Comparison of ENCODE assay signal across 12 cellular contexts in genomic region chr3:75659108-75659433, GRCh38. TPM values are rescaled to one million over a fixed set of nuclear protein-coding genes. Genes with fewer than 3 reads are reported as not detected.
DNase-seq lines count a peak whose midpoint lies in the region; ATAC-seq, FAIRE-seq and TF ChIP-seq lines count a peak whose summit lies in the region.
"Not testable (repeated sequence)": the region's sequence is repeated elsewhere in the genome, so short reads cannot be mapped to it uniquely, and the experiment has no call there.
"Had no signal": no experiment of that assay in that cellular context is flagged by ENCODE, and none has a peak within 500 bp of the region (broad histone marks: within the 10 kb centered on the region; RNA-seq: fewer than 3 reads in every experiment).

No MANE protein-coding gene starts in this region.

- H3K27ac ChIP-seq in A549; H9 (ENCODE audit: insufficient read length, low read depth, low read length); neural cell (ENCODE audit: low read length); skin epidermis: not testable (repeated sequence)
- H3K27ac ChIP-seq in body of pancreas, result peak overlapping the region in 3 of 4 donors; percentile 57 to 79 (median 57)

- H2BK120ac ChIP-seq in H9 (ENCODE audit: low read depth, low read length, poor library complexity, severe bottlenecking), result not testable (repeated sequence)

- TF ChIP-seq CTCF in A549 (IDR thresholded peaks at IDR 0.05); H9 (conservative IDR thresholded peaks at IDR 0.05); body of pancreas (IDR thresholded peaks at IDR 0.05); epithelial cell of proximal tubule (conservative IDR thresholded peaks at IDR 0.05; ENCODE audit: low read depth, low read length); neural cell (IDR thresholded peaks at IDR 0.05; ENCODE audit: poor library complexity, severe bottlenecking): not testable (repeated sequence)

- ATAC-seq in A549, body of pancreas: not testable (repeated sequence)

- TF ChIP-seq EP300 in A549 (IDR thresholded peaks at IDR 0.05); neural cell (conservative IDR thresholded peaks at IDR 0.05; ENCODE audit: poor library complexity, severe bottlenecking): not testable (repeated sequence)

- not testable (repeated sequence) for H3K14ac ChIP-seq in H9 (ENCODE audit: insufficient read depth, low read length)

- not testable (repeated sequence) for FAIRE-seq in A549 (lab: Jason Lieb, UNC)
- FAIRE-seq in RCC 7860 (lab: Jason Lieb, UNC), result peak; percentile 48

- not testable (repeated sequence) for H3K9me3 Mint-ChIP-seq in H9

- H3K4me3 ChIP-seq in A549 (peak overlapping the region; percentile 43), body of pancreas (peak overlapping the region; percentile 56 to 57), epithelial cell of proximal tubule (ENCODE audit: low read depth, low read length) (peak overlapping the region; percentile 63), neural cell (ENCODE audit: low read length) (peak overlapping the region; percentile 57), skin epidermis (peak overlapping the region in 4 of 7 experiments; percentile 2 to 29 (median 22))

- TF ChIP-seq RAD21 in A549 (conservative IDR thresholded peaks at IDR 0.05 in 1 of 2, IDR thresholded peaks at IDR 0.05 in 1 of 2); neural cell (conservative IDR thresholded peaks at IDR 0.05): not testable (repeated sequence)

- H3K79me2 ChIP-seq in H9 (ENCODE audit: insufficient read depth, low read length); neural cell (replicated peaks; ENCODE audit: insufficient read depth, low read length): not testable (repeated sequence)

- intact Hi-C loops in body of pancreas (cut with DNase I), result not testable (repeated sequence)

- not testable (repeated sequence) for H3F3A ChIP-seq in neural cell (ENCODE audit: insufficient read depth, low read length, poor library complexity, severe bottlenecking)

- not testable (repeated sequence) for H3K27me3 ChIP-seq in H9 (ENCODE audit: insufficient read depth, low read length); body of pancreas
- H3K27me3 ChIP-seq in neural cell (ENCODE audit: insufficient read depth, low read depth, low read length), result peaks cover 58% of the 10 kb centered on the region

- H3K4ac ChIP-seq in H9 (ENCODE audit: low read depth, low read length), result not testable (repeated sequence)

- not testable (repeated sequence) for H3K9me3 ChIP-seq in A549; H9 (ENCODE audit: control insufficient read depth, low read depth, low read length); body of pancreas; neural cell (ENCODE audit: low read length)

- H3T11ph ChIP-seq in H9 (ENCODE audit: low read length), result not testable (repeated sequence)

- not testable (repeated sequence) for TF ChIP-seq POLR2A in A549 (IDR thresholded peaks at IDR 0.05; ENCODE audit: low read length); body of pancreas (IDR thresholded peaks at IDR 0.05)

- not testable (repeated sequence) for H4K5ac ChIP-seq in H9 (ENCODE audit: insufficient read length, low read depth, low read length)

- peak overlapping the region; percentile 80 to 90 for H3K4me3 Mint-ChIP-seq in H9

- not testable (repeated sequence) for H3K79me1 ChIP-seq in H9 (ENCODE audit: insufficient read depth, low read depth, low read length, poor library complexity, severe bottlenecking)

- not testable (repeated sequence) for H3K27ac Mint-ChIP-seq in H9

- H2BK5ac ChIP-seq in H9 (ENCODE audit: insufficient read length, low read length), result not testable (repeated sequence)

- CTCF ChIA-PET in A549 (lab: Yijun Ruan, JAX), result not testable (repeated sequence)

- not testable (repeated sequence) for H3K9me2 ChIP-seq in neural cell (ENCODE audit: insufficient read depth, low read length)

- not testable (repeated sequence) for H4K20me1 ChIP-seq in H9 (ENCODE audit: control insufficient read depth, insufficient read depth, insufficient read length); neural cell (ENCODE audit: insufficient read depth)

- H3K23me2 ChIP-seq in H9 (ENCODE audit: insufficient read length, low read depth, low read length, poor library complexity, severe bottlenecking), result not testable (repeated sequence)

- H3K9ac ChIP-seq in H9 (ENCODE audit: extremely low read depth, insufficient read length, low read length); neural cell (ENCODE audit: low read length): not testable (repeated sequence)

- H3K23ac ChIP-seq in H9 (ENCODE audit: insufficient read length, low read depth, low read length), result not testable (repeated sequence)

- H4K8ac ChIP-seq in H9 (replicated peaks; ENCODE audit: insufficient read length, low read depth, low read length), result not testable (repeated sequence)

- H2BK20ac ChIP-seq in H9 (ENCODE audit: low read depth, low read length, poor library complexity, severe bottlenecking), result not testable (repeated sequence)

- H4K91ac ChIP-seq in H9 (ENCODE audit: insufficient read length, low read depth, low read length), result not testable (repeated sequence)

- H3K4me1 Mint-ChIP-seq in H9, result not testable (repeated sequence)

- DNase-seq in A549 (ENCODE audit: low read depth in 1 of 2, low spot score in 1 of 2); H9; RCC 7860 (ENCODE audit: low spot score); body of pancreas; epithelial cell of proximal tubule (ENCODE audit: low read depth): not testable (repeated sequence)
- peak; percentile 11 for DNase-seq in iPS-NIHi11 (ENCODE audit: low spot score)

- POLR2A ChIA-PET in A549 (lab: Yijun Ruan, JAX), result not testable (repeated sequence)

- H2AK5ac ChIP-seq in H9 (ENCODE audit: insufficient read length, low read length), result not testable (repeated sequence)

- not testable (repeated sequence) for H3K36me3 ChIP-seq in body of pancreas (replicated peaks in 1 of 2; ENCODE audit: insufficient read depth in 1 of 2, low read depth in 2 of 2); neural cell (ENCODE audit: insufficient read depth, low read length)

- H3K4me1 ChIP-seq in A549; H9 (ENCODE audit: insufficient read depth, low read length); body of pancreas: not testable (repeated sequence)

- not testable (repeated sequence) for H2AFZ ChIP-seq in H9 (ENCODE audit: low read length); neural cell (ENCODE audit: low read depth, low read length)

- not testable (repeated sequence) for H2BK15ac ChIP-seq in H9 (ENCODE audit: low read depth, low read length)

- not testable (repeated sequence) for H3K36me3 Mint-ChIP-seq in H9 (ENCODE audit: insufficient read depth in 1 of 3, low read depth in 3 of 3)

- H3K27me3 Mint-ChIP-seq in H9 (ENCODE audit: low read depth), result peaks cover 74% of the 10 kb centered on the region

- H3K56ac ChIP-seq in H9 (ENCODE audit: insufficient read length, low read depth, low read length), result not testable (repeated sequence)

- not testable (repeated sequence) for H2BK12ac ChIP-seq in H9 (ENCODE audit: insufficient read length, low read depth, low read length)

- H3K4me2 ChIP-seq in A549, result peak overlapping the region; percentile 64
- not testable (repeated sequence) for H3K4me2 ChIP-seq in H9 (ENCODE audit: insufficient read depth, insufficient read length, low read length); neural cell (ENCODE audit: low read length)

- not testable (repeated sequence) for H3K18ac ChIP-seq in H9 (ENCODE audit: insufficient read length, low read depth, low read length)

RNA-seq across cellular contexts. Expression of gene FRG2C, which starts 5.1 kb away (rescaled TPM):
- polyA plus RNA-seq in A549 (2011; rRNA removed) (0.05 TPM in 2 replicates), A549 (2017; fragmentation: RNase III; extraction: RNeasy Plus Mini Kit Qiagen cat#74134 plus additional on column Dnase treatment) (not detected in 3 replicates), neural cell (not detected in 2 replicates)
- polyA plus RNA-seq in A549 (2012; cell fraction: cytosol; rRNA removed), result 0.03 TPM in 1 of 2 replicates, not detected in the other
- not detected in 2 replicates for polyA plus RNA-seq in A549 (2012; cell fraction: nucleus; rRNA removed)
- not detected in 2 replicates for polyA minus RNA-seq in A549 (2011; rRNA and poly(A)+ RNA removed)
- total RNA-seq in H9 (2021) (not detected in 2 replicates), body of pancreas (not detected), epithelial cell of proximal tubule (not detected in 2 replicates)
- not detected in 2 replicates for polyA minus RNA-seq in neural cell
- total RNA-seq: activated CD4-positive, alpha-beta T cell treated with anti-CD3 and anti-CD28 coated beads, Interleukin-2, amount 10 ng/mL, durations not matched to agents 24 days and 14 days; mesenteric fat pad; omental fat pad had no signal
- polyA plus RNA-seq: keratinocyte had no signal
